10 cellular contexts compared by ENCODE assay signal in the genomic region with DNA sequence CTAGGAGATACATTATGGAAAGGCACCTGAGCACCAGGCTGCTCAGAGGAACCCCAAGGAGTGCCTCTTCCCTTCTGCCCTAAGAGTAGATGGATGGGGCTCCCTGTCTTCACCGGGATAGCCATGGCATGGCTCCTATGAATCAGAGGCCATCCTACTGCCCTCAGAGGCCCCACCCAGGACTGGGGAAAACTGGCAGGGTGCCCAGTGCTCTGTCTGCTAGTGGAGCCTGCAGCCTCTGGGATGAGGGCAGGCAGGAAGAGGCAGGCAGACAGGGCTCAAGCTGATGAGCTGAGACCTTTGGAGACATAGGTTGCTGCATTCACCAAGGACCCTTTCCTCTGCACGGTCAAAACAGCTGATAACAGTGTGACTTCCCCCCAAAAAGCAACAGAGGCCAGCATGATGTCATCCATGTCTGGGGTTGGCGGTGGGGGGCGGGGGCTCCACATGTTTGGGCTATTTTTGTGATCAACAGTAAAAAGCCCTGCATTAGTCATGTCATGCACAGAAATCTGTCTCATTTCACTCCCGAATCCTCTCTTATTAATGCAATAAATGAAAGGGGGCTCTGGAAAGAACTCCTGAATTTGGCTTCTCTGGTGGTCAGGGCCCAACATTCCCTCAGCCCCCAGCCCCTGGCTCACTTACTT.
DNase-seq lines count a peak whose midpoint lies in the region; FAIRE-seq and TF ChIP-seq lines count a peak whose summit lies in the region.
"Had no signal": no experiment of that assay in that cellular context is flagged by ENCODE, and none has a peak within 500 bp of the region (broad histone marks: within the 10 kb centered on the region; RNA-seq: fewer than 3 reads in every experiment).

No MANE protein-coding gene starts in this region.

- intact Hi-C loops in thyroid gland (cut with DNase I), result no loop called here

- no peak for TF ChIP-seq CTCF in thyroid gland (IDR thresholded peaks at IDR 0.05)

- H3K4me1 Mint-ChIP-seq in T-helper 2 cell treated with Interferon-gamma antibody and Interleukin-4, amounts not matched to agents 5 μg/mL and 100 μg/mL, for 36 hours (ENCODE audit: low read depth), result no peaks in the 10 kb centered on the region

- no peaks in the 10 kb centered on the region for H3K27me3 Mint-ChIP-seq in T-helper 2 cell treated with Interferon-gamma antibody and Interleukin-4, amounts not matched to agents 5 μg/mL and 100 μg/mL, for 36 hours (ENCODE audit: low read depth)
- H3K27me3 Mint-ChIP-seq: dendritic cell treated with granulocyte-macrophage colony-stimulating factor and Interleukin-4, amounts not matched to agents 40 ng/mL and 50 ng/mL, for 4 days had no signal

- no peaks in the 10 kb centered on the region for H3K36me3 ChIP-seq in thyroid gland

- H3K4me3 Mint-ChIP-seq in T-helper 2 cell treated with Interferon-gamma antibody and Interleukin-4, amounts not matched to agents 5 μg/mL and 100 μg/mL, for 36 hours, result no peak overlapping the region
- H3K4me3 Mint-ChIP-seq: dendritic cell treated with granulocyte-macrophage colony-stimulating factor and Interleukin-4, amounts not matched to agents 40 ng/mL and 50 ng/mL, for 4 days had no signal

- FAIRE-seq in GM19239 (lab: Jason Lieb, UNC) (peak; percentile 4), RCC 7860 (lab: Jason Lieb, UNC) (peak; percentile 78)

- no peaks in the 10 kb centered on the region for H3K9me3 ChIP-seq in thyroid gland

- H3K4me3 ChIP-seq in skeletal muscle cell (ENCODE audit: low read depth, low read length) (no peak overlapping the region), thyroid gland (replicated peaks in 1 of 3) (no peak overlapping the region)

- no peak overlapping the region for H3K27ac Mint-ChIP-seq in T-helper 2 cell treated with Interferon-gamma antibody and Interleukin-4, amounts not matched to agents 5 μg/mL and 100 μg/mL, for 36 hours
- H3K27ac Mint-ChIP-seq: dendritic cell treated with granulocyte-macrophage colony-stimulating factor and Interleukin-4, amounts not matched to agents 40 ng/mL and 50 ng/mL, for 4 days had no signal

- no peaks in the 10 kb centered on the region for H3K9me3 Mint-ChIP-seq in T-helper 2 cell treated with Interferon-gamma antibody and Interleukin-4, amounts not matched to agents 5 μg/mL and 100 μg/mL, for 36 hours
- H3K9me3 Mint-ChIP-seq: dendritic cell treated with granulocyte-macrophage colony-stimulating factor and Interleukin-4, amounts not matched to agents 40 ng/mL and 50 ng/mL, for 4 days had no signal

- no peak for DNase-seq in GM19239 (ENCODE audit: insufficient read length, low spot score)
- peak; percentile 73 for DNase-seq in RCC 7860 (ENCODE audit: low spot score)
- DNase-seq in fibroblast of gingiva (ENCODE audit: low read depth), result peak; percentile 39
- DNase-seq in skeletal muscle cell (ENCODE audit: low read depth), result peak; percentile 31
- no peak for DNase-seq in thyroid gland
- no peak for DNase-seq in T-helper 2 cell treated with Interferon-gamma antibody and Interleukin-4, amounts not matched to agents 5 μg/mL and 100 μg/mL, for 36 hours (ENCODE audit: low spot score)
- no peak for DNase-seq in SK-N-DZ (ENCODE audit: low spot score)
- DNase-seq in stimulated activated naive CD4-positive, alpha-beta T cell (lab: John Stamatoyannopoulos, UW), result no peak
- DNase-seq: NCI-H510A treated with DMSO at 0.1 percent for 48 hours had no signal

- H3K4me1 ChIP-seq in thyroid gland, result no peaks in the 10 kb centered on the region

- no peaks in the 10 kb centered on the region for H3K27me3 ChIP-seq in thyroid gland

- TF ChIP-seq POLR2A in thyroid gland (IDR thresholded peaks at IDR 0.05), result no peak

- H3K27ac ChIP-seq in thyroid gland, result no peak overlapping the region

- WGBS in thyroid gland, 2 donors, result 36 to 38% methylated on average over 2 to 4 of the region's 5 CpGs

- no peaks in the 10 kb centered on the region for H3K36me3 Mint-ChIP-seq in T-helper 2 cell treated with Interferon-gamma antibody and Interleukin-4, amounts not matched to agents 5 μg/mL and 100 μg/mL, for 36 hours (ENCODE audit: low read depth)

Comparison
In these comparisons a context has a peak if more than half of its experiments do, and no peak if none do; other contexts are left out.
1. DNase-seq: peak in RCC 7860 (single experiment), fibroblast of gingiva (single experiment) and skeletal muscle cell (single experiment); none in GM19239 (single experiment), thyroid gland (0 of 2), T-helper 2 cell treated with Interferon-gamma antibody and Interleukin-4, amounts not matched to agents 5 μg/mL and 100 μg/mL, for 36 hours (single experiment), SK-N-DZ (single experiment) and stimulated activated naive CD4-positive, alpha-beta T cell (0 of 6).